Comparison of ENCODE assay signal across 25 cellular contexts in the genomic region with DNA sequence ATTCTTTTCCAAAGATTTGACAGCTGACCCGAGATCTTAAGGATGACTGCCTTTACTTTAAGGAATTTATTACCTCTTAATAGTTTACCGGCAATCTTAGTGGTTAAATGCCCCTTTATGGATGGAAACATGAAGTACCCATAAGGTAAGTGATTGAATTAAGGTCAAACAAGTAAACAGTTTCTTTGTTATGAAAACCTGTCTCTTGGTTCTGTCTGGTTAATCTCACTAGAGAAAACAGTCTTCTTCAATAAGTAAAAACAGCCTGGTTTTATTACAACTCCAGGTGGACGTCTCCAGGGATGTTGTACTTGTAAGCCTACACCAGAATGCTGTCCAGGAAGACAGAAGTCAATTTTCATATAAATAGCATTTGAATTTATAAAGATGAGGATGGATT.
"Had no signal": no experiment of that assay in that cellular context is flagged by ENCODE, and none has a peak within 500 bp of the region (broad histone marks: within the 10 kb centered on the region; RNA-seq: fewer than 3 reads in every experiment).

No MANE protein-coding gene starts in this region.

- H3K4me1 ChIP-seq: esophagus muscularis mucosa, psoas muscle, right lobe of liver had no signal

- DNase-seq: dermis blood vessel endothelial cell; effector memory CD4-positive, alpha-beta T cell; foreskin melanocyte; head of caudate nucleus; mammary epithelial cell; mesendoderm; midbrain; naive thymus-derived CD8-positive, alpha-beta T cell; nephron progenitor cell; occipital lobe; ovary; posterior cingulate gyrus; psoas muscle; right lobe of liver; stimulated activated CD4-positive, alpha-beta T cell treated with anti-CD3 and anti-CD28 coated beads, Interleukin-2, amount 100 ng/mL, for 24 hours; stimulated activated CD4-positive, alpha-beta T cell treated with anti-CD3 and anti-CD28 coated beads, Interleukin-4, amount 100 ng/mL, for 24 hours; stimulated activated naive CD4-positive, alpha-beta T cell treated with Interleukin-2 at 50 U/mL for 16 hours; stomach; thyroid gland; trophoblast cell had no signal

- H3K9me3 ChIP-seq: esophagus muscularis mucosa, ovary, psoas muscle, right lobe of liver, stomach, thyroid gland had no signal

- H3K27ac ChIP-seq: coronary artery, esophagus muscularis mucosa, ovary, psoas muscle, right lobe of liver, stomach, thyroid gland had no signal

- H3K36me3 ChIP-seq: esophagus muscularis mucosa, ovary, right lobe of liver, stomach, thyroid gland had no signal

- FAIRE-seq: endothelial cell of umbilical vein, keratinocyte had no signal

- H3K4me3 ChIP-seq: coronary artery, esophagus muscularis mucosa, ovary, psoas muscle, right lobe of liver, stomach, thyroid gland had no signal

- H3K27me3 ChIP-seq: esophagus muscularis mucosa, ovary, right lobe of liver, stomach, thyroid gland had no signal

- ATAC-seq: left lobe of liver; naive thymus-derived CD8-positive, alpha-beta T cell; psoas muscle; right lobe of liver had no signal
